Comparison of ENCODE assay signal across 1 cellular context in genomic region chr4:183099537-183100297, GRCh38.
A peak's percentile ranks its signal among the peaks of the same experiment; 100 is the strongest.
TF ChIP-seq lines count a peak whose summit lies in the region.

No MANE protein-coding gene starts in this region.

TF ChIP-seq in HepG2, 621 proteins besides CTCF, POLR2A, EP300 and RAD21 (continued from another document):
- TF ChIP-seq ZNF646 (CRISPR knock-in tag; IDR thresholded peaks at IDR 0.05) (no peak), PRPF4 (IDR thresholded peaks at IDR 0.05; ENCODE audit: low read depth, low read length, poor library complexity, severe bottlenecking) (no peak), KLF6 (CRISPR knock-in tag; IDR thresholded peaks at IDR 0.05) (no peak), ZNF251 (CRISPR knock-in tag; IDR thresholded peaks at IDR 0.05) (no peak), TBX2 (CRISPR knock-in tag; IDR thresholded peaks at IDR 0.05; ENCODE audit: borderline replicate concordance) (no peak), ARHGAP35 (CRISPR knock-in tag; IDR thresholded peaks at IDR 0.05; ENCODE audit: borderline replicate concordance) (no peak), AHR (CRISPR knock-in tag; IDR thresholded peaks at IDR 0.05) (no peak), KAT7 (CRISPR knock-in tag; IDR thresholded peaks at IDR 0.05; ENCODE audit: borderline replicate concordance) (no peak; the same call in 1 of the 2 replicates), ZNF431 (CRISPR knock-in tag; IDR thresholded peaks at IDR 0.05; ENCODE audit: borderline replicate concordance, low read depth) (no peak), USF2 (IDR thresholded peaks at IDR 0.05; ENCODE audit: low read depth, low read length) (no peak), USF2 (CRISPR knock-in tag; IDR thresholded peaks at IDR 0.05; ENCODE audit: borderline replicate concordance) (no peak), NR1H2 (CRISPR knock-in tag; IDR thresholded peaks at IDR 0.05; ENCODE audit: borderline replicate concordance, low read depth) (no peak), PLRG1 (conservative IDR thresholded peaks at IDR 0.05) (no peak), KLF15 (CRISPR knock-in tag; IDR thresholded peaks at IDR 0.05; ENCODE audit: borderline replicate concordance) (no peak), NR2F1 (CRISPR knock-in tag; IDR thresholded peaks at IDR 0.05) (no peak), ONECUT2 (CRISPR knock-in tag; IDR thresholded peaks at IDR 0.05) (no peak), ZKSCAN1 (IDR thresholded peaks at IDR 0.05; ENCODE audit: low read length) (no peak), ZNF326 (CRISPR knock-in tag; IDR thresholded peaks at IDR 0.05; ENCODE audit: borderline replicate concordance) (no peak), ZNF280B (CRISPR knock-in tag; IDR thresholded peaks at IDR 0.05; ENCODE audit: borderline replicate concordance) (no peak), ZNF792 (CRISPR knock-in tag; IDR thresholded peaks at IDR 0.05) (no peak), SP1 (IDR thresholded peaks at IDR 0.05) (no peak), SP1 (CRISPR knock-in tag; IDR thresholded peaks at IDR 0.05) (no peak), SIN3B (IDR thresholded peaks at IDR 0.05; ENCODE audit: low read length) (no peak), TFDP2 (CRISPR knock-in tag; IDR thresholded peaks at IDR 0.05) (no peak), IKZF4 (CRISPR knock-in tag; IDR thresholded peaks at IDR 0.05; ENCODE audit: borderline replicate concordance, low read depth, not compliant biosample characterization) (no peak), GABPB1 (CRISPR knock-in tag; IDR thresholded peaks at IDR 0.05) (peak; percentile 51; the same call in 1 of the 2 replicates), PHB2 (IDR thresholded peaks at IDR 0.05; ENCODE audit: partially characterized antibody) (no peak), RFX3 (CRISPR knock-in tag; IDR thresholded peaks at IDR 0.05) (no peak), HNRNPLL (IDR thresholded peaks at IDR 0.05; ENCODE audit: low read depth, low read length, poor library complexity, severe bottlenecking) (no peak), ZNF572 (CRISPR knock-in tag; IDR thresholded peaks at IDR 0.05) (no peak)
- TF ChIP-seq, protein P1, sequence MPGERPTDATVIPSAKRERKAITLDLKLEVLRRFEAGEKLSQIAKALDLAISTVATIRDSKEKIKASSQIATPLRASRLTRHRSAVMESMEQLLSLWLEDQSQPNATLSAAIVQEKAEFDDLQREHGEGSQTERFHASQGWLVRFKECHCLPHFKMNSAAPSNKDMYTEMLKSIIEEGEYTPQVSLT (CRISPR knock-in tag; IDR thresholded peaks at IDR 0.05; ENCODE audit: borderline replicate concordance, low read depth): no peak
- TF ChIP-seq, protein P2, sequence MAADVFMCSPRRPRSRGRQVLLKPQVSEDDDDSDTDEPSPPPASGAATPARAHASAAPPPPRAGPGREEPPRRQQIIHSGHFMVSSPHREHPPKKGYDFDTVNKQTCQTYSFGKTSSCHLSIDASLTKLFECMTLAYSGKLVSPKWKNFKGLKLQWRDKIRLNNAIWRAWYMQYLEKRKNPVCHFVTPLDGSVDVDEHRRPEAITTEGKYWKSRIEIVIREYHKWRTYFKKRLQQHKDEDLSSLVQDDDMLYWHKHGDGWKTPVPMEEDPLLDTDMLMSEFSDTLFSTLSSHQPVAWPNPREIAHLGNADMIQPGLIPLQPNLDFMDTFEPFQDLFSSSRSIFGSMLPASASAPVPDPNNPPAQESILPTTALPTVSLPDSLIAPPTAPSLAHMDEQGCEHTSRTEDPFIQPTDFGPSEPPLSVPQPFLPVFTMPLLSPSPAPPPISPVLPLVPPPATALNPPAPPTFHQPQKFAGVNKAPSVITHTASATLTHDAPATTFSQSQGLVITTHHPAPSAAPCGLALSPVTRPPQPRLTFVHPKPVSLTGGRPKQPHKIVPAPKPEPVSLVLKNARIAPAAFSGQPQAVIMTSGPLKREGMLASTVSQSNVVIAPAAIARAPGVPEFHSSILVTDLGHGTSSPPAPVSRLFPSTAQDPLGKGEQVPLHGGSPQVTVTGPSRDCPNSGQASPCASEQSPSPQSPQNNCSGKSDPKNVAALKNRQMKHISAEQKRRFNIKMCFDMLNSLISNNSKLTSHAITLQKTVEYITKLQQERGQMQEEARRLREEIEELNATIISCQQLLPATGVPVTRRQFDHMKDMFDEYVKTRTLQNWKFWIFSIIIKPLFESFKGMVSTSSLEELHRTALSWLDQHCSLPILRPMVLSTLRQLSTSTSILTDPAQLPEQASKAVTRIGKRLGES (CRISPR knock-in tag; IDR thresholded peaks at IDR 0.05; ENCODE audit: borderline replicate concordance): no peak
- TF ChIP-seq, protein P3, sequence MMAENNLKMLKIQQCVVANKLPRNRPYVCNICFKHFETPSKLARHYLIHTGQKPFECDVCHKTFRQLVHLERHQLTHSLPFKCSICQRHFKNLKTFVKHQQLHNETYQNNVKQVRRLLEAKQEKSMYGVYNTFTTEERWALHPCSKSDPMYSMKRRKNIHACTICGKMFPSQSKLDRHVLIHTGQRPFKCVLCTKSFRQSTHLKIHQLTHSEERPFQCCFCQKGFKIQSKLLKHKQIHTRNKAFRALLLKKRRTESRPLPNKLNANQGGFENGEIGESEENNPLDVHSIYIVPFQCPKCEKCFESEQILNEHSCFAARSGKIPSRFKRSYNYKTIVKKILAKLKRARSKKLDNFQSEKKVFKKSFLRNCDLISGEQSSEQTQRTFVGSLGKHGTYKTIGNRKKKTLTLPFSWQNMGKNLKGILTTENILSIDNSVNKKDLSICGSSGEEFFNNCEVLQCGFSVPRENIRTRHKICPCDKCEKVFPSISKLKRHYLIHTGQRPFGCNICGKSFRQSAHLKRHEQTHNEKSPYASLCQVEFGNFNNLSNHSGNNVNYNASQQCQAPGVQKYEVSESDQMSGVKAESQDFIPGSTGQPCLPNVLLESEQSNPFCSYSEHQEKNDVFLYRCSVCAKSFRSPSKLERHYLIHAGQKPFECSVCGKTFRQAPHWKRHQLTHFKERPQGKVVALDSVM (CRISPR knock-in tag; IDR thresholded peaks at IDR 0.05): no peak
- TF ChIP-seq, protein P4, sequence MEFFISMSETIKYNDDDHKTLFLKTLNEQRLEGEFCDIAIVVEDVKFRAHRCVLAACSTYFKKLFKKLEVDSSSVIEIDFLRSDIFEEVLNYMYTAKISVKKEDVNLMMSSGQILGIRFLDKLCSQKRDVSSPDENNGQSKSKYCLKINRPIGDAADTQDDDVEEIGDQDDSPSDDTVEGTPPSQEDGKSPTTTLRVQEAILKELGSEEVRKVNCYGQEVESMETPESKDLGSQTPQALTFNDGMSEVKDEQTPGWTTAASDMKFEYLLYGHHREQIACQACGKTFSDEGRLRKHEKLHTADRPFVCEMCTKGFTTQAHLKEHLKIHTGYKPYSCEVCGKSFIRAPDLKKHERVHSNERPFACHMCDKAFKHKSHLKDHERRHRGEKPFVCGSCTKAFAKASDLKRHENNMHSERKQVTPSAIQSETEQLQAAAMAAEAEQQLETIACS (CRISPR knock-in tag; IDR thresholded peaks at IDR 0.05): no peak
- TF ChIP-seq, protein P5, sequence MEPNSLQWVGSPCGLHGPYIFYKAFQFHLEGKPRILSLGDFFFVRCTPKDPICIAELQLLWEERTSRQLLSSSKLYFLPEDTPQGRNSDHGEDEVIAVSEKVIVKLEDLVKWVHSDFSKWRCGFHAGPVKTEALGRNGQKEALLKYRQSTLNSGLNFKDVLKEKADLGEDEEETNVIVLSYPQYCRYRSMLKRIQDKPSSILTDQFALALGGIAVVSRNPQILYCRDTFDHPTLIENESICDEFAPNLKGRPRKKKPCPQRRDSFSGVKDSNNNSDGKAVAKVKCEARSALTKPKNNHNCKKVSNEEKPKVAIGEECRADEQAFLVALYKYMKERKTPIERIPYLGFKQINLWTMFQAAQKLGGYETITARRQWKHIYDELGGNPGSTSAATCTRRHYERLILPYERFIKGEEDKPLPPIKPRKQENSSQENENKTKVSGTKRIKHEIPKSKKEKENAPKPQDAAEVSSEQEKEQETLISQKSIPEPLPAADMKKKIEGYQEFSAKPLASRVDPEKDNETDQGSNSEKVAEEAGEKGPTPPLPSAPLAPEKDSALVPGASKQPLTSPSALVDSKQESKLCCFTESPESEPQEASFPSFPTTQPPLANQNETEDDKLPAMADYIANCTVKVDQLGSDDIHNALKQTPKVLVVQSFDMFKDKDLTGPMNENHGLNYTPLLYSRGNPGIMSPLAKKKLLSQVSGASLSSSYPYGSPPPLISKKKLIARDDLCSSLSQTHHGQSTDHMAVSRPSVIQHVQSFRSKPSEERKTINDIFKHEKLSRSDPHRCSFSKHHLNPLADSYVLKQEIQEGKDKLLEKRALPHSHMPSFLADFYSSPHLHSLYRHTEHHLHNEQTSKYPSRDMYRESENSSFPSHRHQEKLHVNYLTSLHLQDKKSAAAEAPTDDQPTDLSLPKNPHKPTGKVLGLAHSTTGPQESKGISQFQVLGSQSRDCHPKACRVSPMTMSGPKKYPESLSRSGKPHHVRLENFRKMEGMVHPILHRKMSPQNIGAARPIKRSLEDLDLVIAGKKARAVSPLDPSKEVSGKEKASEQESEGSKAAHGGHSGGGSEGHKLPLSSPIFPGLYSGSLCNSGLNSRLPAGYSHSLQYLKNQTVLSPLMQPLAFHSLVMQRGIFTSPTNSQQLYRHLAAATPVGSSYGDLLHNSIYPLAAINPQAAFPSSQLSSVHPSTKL (CRISPR knock-in tag; IDR thresholded peaks at IDR 0.05): no peak
